Comparison of ENCODE assay signal across 8 cellular contexts in genomic region chr10:92124524-92125168, GRCh38.
DNase-seq lines count a peak whose midpoint lies in the region; ATAC-seq and TF ChIP-seq lines count a peak whose summit lies in the region.

No MANE protein-coding gene starts in this region.

- DNase-seq in AML-193 (lab: John Stamatoyannopoulos, UW) (peak; percentile 41 to 42), RPMI7951 (ENCODE audit: low read depth) (peak; percentile 48), fibroblast of pulmonary artery (ENCODE audit: low read depth) (peak; percentile 96), non-pigmented ciliary epithelial cell (ENCODE audit: low read depth) (peak; percentile 84), NCI-H2171 (lab: John Stamatoyannopoulos, UW) (no peak), KG1 (lab: John Stamatoyannopoulos, UW) (no peak), anterior cingulate cortex (lab: John Stamatoyannopoulos, UW) (no peak)

- no peak for TF ChIP-seq CTCF in fibroblast of pulmonary artery (IDR thresholded peaks at IDR 0.05; ENCODE audit: low read length, missing control alignments)

- ATAC-seq in HG03469 (IDR thresholded peaks at IDR 0.05; ENCODE audit: unreplicated experiment), result no peak

- no peak overlapping the region for H3K4me3 ChIP-seq in fibroblast of pulmonary artery (replicated peaks; ENCODE audit: low read depth, low read length)

Comparison
In these comparisons a context has a peak if more than half of its experiments do, and no peak if none do; other contexts are left out.
1. DNase-seq: peak in AML-193 (2 of 2), RPMI7951 (single experiment), fibroblast of pulmonary artery (single experiment) and non-pigmented ciliary epithelial cell (single experiment); none in NCI-H2171 (single experiment), KG1 (single experiment) and anterior cingulate cortex (0 of 58).